ENCODE assay signal across 8 cellular contexts in the genomic region with DNA sequence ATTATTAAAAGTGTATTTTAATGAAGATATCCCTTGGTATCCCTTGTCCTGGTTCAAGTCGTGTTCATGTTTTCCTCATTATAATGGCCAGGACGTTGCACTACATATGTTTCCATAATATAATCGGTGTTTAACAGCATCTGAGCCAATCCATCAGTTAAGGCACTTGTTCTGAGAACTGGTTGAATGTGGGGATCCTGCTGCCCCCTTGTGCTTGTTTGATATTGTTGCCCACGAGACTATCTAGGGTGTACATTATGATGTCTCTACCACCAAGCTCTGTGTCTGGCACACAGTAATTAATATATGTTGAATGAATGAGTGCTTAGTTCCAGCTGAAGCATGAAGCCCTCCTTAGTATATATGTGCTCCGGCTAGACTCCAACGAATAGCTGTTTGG.
DNase-seq lines count a peak whose midpoint lies in the region; ATAC-seq and TF ChIP-seq lines count a peak whose summit lies in the region.

No MANE protein-coding gene starts in this region.

- H3K27me3 Mint-ChIP-seq in chondrocyte (ENCODE audit: low read depth), result peaks cover 6% of the 10 kb centered on the region
- peaks cover 4% of the 10 kb centered on the region for H3K27me3 Mint-ChIP-seq in neural crest cell (ENCODE audit: low read depth)

- peaks cover 2% of the 10 kb centered on the region for H3K9me3 Mint-ChIP-seq in chondrocyte (ENCODE audit: low read depth)
- no peaks in the 10 kb centered on the region for H3K9me3 Mint-ChIP-seq in neural crest cell

- H3K36me3 Mint-ChIP-seq in chondrocyte (ENCODE audit: low read depth) (no peaks in the 10 kb centered on the region), neural crest cell (ENCODE audit: low read depth) (no peaks in the 10 kb centered on the region)

- H3K4me3 Mint-ChIP-seq in chondrocyte (ENCODE audit: unreplicated experiment), result no peak overlapping the region
- H3K4me3 Mint-ChIP-seq in neural crest cell, result peak overlapping the region; percentile 11

- TF ChIP-seq CTCF in chondrocyte (IDR thresholded peaks at IDR 0.05) (peak; percentile 52), neural crest cell (conservative IDR thresholded peaks at IDR 0.05) (peak; percentile 61)

- H3K27ac Mint-ChIP-seq in chondrocyte (ENCODE audit: unreplicated experiment), result no peak overlapping the region
- no peak overlapping the region for H3K27ac Mint-ChIP-seq in neural crest cell (ENCODE audit: unreplicated experiment)

- peak; percentile 69 for ATAC-seq in GM21526 (IDR thresholded peaks at IDR 0.05; ENCODE audit: low FRiP score, unreplicated experiment)
- no peak for ATAC-seq in GM19455 (IDR thresholded peaks at IDR 0.05; ENCODE audit: unreplicated experiment)

- peak; percentile 33 for DNase-seq in ELR (ENCODE audit: low read depth)
- peak; percentile 35 for DNase-seq in NCI-H187 treated with DMSO at 0.1 percent for 48 hours (lab: John Stamatoyannopoulos, UW)
- DNase-seq in chondrocyte (ENCODE audit: low spot score), result no peak
- DNase-seq in neural crest cell (ENCODE audit: low read depth, low spot score), result peak; percentile 33
- no peak for DNase-seq in OCI-M2 (lab: John Stamatoyannopoulos, UW; ENCODE audit: unreplicated experiment)
- DNase-seq in AG08395 (ENCODE audit: low spot score), result no peak

- no peaks in the 10 kb centered on the region for H3K4me1 Mint-ChIP-seq in chondrocyte (ENCODE audit: low read depth)
- H3K4me1 Mint-ChIP-seq in neural crest cell, result peaks cover 18% of the 10 kb centered on the region

Comparison
In these comparisons a context has a peak if more than half of its experiments do, and no peak if none do; other contexts are left out.
1. DNase-seq: peak in ELR (single experiment), NCI-H187 treated with DMSO at 0.1 percent for 48 hours (single experiment) and neural crest cell (single experiment); none in chondrocyte (single experiment), OCI-M2 (single experiment) and AG08395 (single experiment).